ENCODE assay signal across 12 cellular contexts in genomic region chr3:195823998-195824397, GRCh38. TPM values are rescaled to one million over a fixed set of nuclear protein-coding genes. Genes with fewer than 3 reads are reported as not detected.
DNase-seq lines count a peak whose midpoint lies in the region; ATAC-seq, FAIRE-seq and TF ChIP-seq lines count a peak whose summit lies in the region.
"Had no signal": no experiment of that assay in that cellular context is flagged by ENCODE, and none has a peak within 500 bp of the region (broad histone marks: within the 10 kb centered on the region; RNA-seq: fewer than 3 reads in every experiment).

No MANE protein-coding gene starts in this region.

- H3K27ac ChIP-seq in right atrium auricular region, result no peak overlapping the region
- H3K27ac ChIP-seq: heart left ventricle had no signal

- no peak overlapping the region for H3K4me3 ChIP-seq in right atrium auricular region
- H3K4me3 ChIP-seq: heart left ventricle had no signal

- no peak for FAIRE-seq in urothelium cell line (lab: Jason Lieb, UNC)

- TF ChIP-seq CTCF in right atrium auricular region (IDR thresholded peaks at IDR 0.05), result no peak

- no peak for ATAC-seq in HG03097 (IDR thresholded peaks at IDR 0.05; ENCODE audit: low FRiP score, unreplicated experiment)

- no peaks in the 10 kb centered on the region for H3K9me3 ChIP-seq in right atrium auricular region
- H3K9me3 ChIP-seq: heart left ventricle had no signal

- DNase-seq in NCI-H748 (lab: John Stamatoyannopoulos, UW; ENCODE audit: unreplicated experiment) (peak; percentile 5), NCI-H748 treated with DMSO at 0.1 percent for 48 hours (lab: John Stamatoyannopoulos, UW) (no peak), RPMI7951 (ENCODE audit: low read depth) (peak; percentile 69), iris pigment epithelial cell (ENCODE audit: low read depth) (peak; percentile 14), urothelium cell line (ENCODE audit: low spot score) (peak; percentile 77), right atrium auricular region (ENCODE audit: low spot score) (no peak), KG1 (lab: John Stamatoyannopoulos, UW) (no peak)
- DNase-seq: central memory CD4-positive, alpha-beta T cell; NCI-H2081 had no signal

- no peaks in the 10 kb centered on the region for H3K27me3 ChIP-seq in right atrium auricular region

- no peaks in the 10 kb centered on the region for H3K4me1 ChIP-seq in right atrium auricular region
- H3K4me1 ChIP-seq: heart left ventricle had no signal

- H3K36me3 ChIP-seq in right atrium auricular region, result no peaks in the 10 kb centered on the region
- H3K36me3 ChIP-seq: heart left ventricle had no signal

RNA-seq across cellular contexts. Expression of gene MUC4, which starts 12.3 kb away (rescaled TPM):
- not detected in 2 replicates for total RNA-seq in RPMI7951 (2014; rRNA removed; shearing (Covaris generic))
- total RNA-seq in right atrium auricular region, result under 1 TPM in 1 of 2 donors, not detected in 1; 0.12 TPM
- total RNA-seq: lower leg skin had no signal

Comparison
In these comparisons a context has a peak if more than half of its experiments do, and no peak if none do; other contexts are left out.
1. DNase-seq: peak in NCI-H748 (single experiment), RPMI7951 (single experiment), iris pigment epithelial cell (single experiment) and urothelium cell line (single experiment); none in NCI-H748 treated with DMSO at 0.1 percent for 48 hours (single experiment), right atrium auricular region (single experiment) and KG1 (single experiment).